In the genomic region with DNA sequence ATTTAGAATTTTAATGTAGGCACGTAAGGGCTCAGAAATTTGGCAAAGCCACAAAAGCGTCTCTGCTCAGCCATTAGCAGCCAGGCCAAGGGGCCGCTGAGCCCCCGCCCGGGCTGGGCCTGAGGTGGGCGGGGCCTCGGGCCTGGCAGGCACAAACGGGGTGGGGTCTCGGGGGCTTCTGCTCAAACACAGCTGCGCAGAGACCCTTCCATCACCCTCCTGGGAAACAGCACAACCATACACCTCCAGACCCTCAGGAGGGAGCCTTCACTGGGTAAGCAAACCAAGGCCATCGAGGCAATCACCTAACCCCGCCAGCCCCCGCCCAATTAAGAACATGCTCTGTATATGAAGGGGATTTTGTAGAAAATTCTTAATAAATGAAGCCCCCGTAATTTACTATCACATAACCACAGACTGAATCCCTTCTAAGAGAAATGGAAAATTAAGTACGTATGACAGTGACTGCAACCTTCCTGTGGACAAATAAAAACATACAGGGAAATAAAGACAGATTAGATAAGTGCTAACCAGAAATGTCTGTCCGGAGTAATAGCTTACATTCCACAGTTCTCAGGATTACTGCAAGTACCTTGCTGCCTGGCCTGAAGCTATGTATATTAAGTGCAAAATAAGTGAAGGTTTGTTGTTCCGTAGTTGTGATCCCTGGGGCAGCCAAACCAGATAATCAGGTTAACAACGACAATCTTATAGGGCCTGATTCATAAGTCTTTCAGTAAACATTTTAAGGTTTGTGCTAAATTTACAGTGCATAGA, we compare ENCODE assay signal across 1 cellular context.
TF ChIP-seq lines count a peak whose summit lies in the region.

No MANE protein-coding gene starts in this region.

TF ChIP-seq in IMR-90, 13 proteins besides CTCF, POLR2A, EP300 and RAD21 (continued from another document):
- no peak for TF ChIP-seq BHLHE40 (IDR thresholded peaks at IDR 0.05; ENCODE audit: low read depth, low read length)
- no peak for TF ChIP-seq MXI1 (IDR thresholded peaks at IDR 0.05; ENCODE audit: borderline replicate concordance, low read depth, low read length)
- no peak for TF ChIP-seq MAFK (IDR thresholded peaks at IDR 0.05; ENCODE audit: low read depth, low read length)
- no peak; the same call in 1 of the 2 replicates for TF ChIP-seq CHD1 (IDR thresholded peaks at IDR 0.05; ENCODE audit: low read depth, low read length)
- no peak for TF ChIP-seq FOS (IDR thresholded peaks at IDR 0.05; ENCODE audit: low read depth, low read length)
- no peak for TF ChIP-seq NFE2L2 (IDR thresholded peaks at IDR 0.05; ENCODE audit: low read depth, low read length)
- TF ChIP-seq RCOR1 (IDR thresholded peaks at IDR 0.05; ENCODE audit: insufficient replicate concordance, low read length) = no peak
- TF ChIP-seq SMC3 (IDR thresholded peaks at IDR 0.05; ENCODE audit: low read depth, low read length) = no peak
- no peak for TF ChIP-seq MAZ (IDR thresholded peaks at IDR 0.05; ENCODE audit: borderline replicate concordance, low read depth, low read length)
- no peak for TF ChIP-seq RFX5 (IDR thresholded peaks at IDR 0.05; ENCODE audit: low read depth, low read length)
- no peak for TF ChIP-seq CEBPB (IDR thresholded peaks at IDR 0.05; ENCODE audit: low read depth, low read length)
